15 cellular contexts compared by ENCODE assay signal in genomic region chr10:62005281-62005680, GRCh38.
DNase-seq lines count a peak whose midpoint lies in the region; ATAC-seq and TF ChIP-seq lines count a peak whose summit lies in the region.
"Had no signal": no experiment of that assay in that cellular context is flagged by ENCODE, and none has a peak within 500 bp of the region (broad histone marks: within the 10 kb centered on the region; RNA-seq: fewer than 3 reads in every experiment).

No MANE protein-coding gene starts in this region.

- H3K9ac ChIP-seq in BLaER1 treated with 17β-estradiol and CSF1 and Interleukin-3, amounts not matched to agents 10 nM and 100 nM, result no peak overlapping the region

- H3K4me2 ChIP-seq in BLaER1 treated with 17β-estradiol and CSF1 and Interleukin-3, amounts not matched to agents 10 nM and 100 nM, result peak overlapping the region in 7 of 11 experiments; percentile 6 to 61 (median 18); a peak in 7 of 22 replicates

- H3K9me3 ChIP-seq in BLaER1 treated with 17β-estradiol and CSF1 and Interleukin-3, amounts not matched to agents 10 nM and 100 nM (replicated peaks in 1 of 11), result no peaks in the 10 kb centered on the region; a peak in 4 of 22 replicates
- H3K9me3 ChIP-seq: ovary had no signal

- no peak for TF ChIP-seq CTCF in choroid plexus epithelial cell (conservative IDR thresholded peaks at IDR 0.05; ENCODE audit: low read depth, low read length)

- peak; percentile 46 for DNase-seq in HCEC 1CT
- peak; percentile 39 for DNase-seq in choroid plexus epithelial cell (ENCODE audit: low read depth)
- DNase-seq in skeletal muscle cell (ENCODE audit: low read depth), result peak; percentile 55
- DNase-seq in SHP77 (lab: John Stamatoyannopoulos, UW), result no peak
- DNase-seq in DMS53 (lab: John Stamatoyannopoulos, UW), result no peak
- no peak for DNase-seq in NCI-H524 treated with DMSO at 0.1 percent for 48 hours (lab: John Stamatoyannopoulos, UW)
- DNase-seq: activated CD8-positive, alpha-beta memory T cell treated with anti-CD3 and anti-CD28 coated beads for 24 hours; GOT3; Karpas-422; mesendoderm; NCI-H2081; ovary; SHP77 treated with DMSO at 0.1 percent for 48 hours had no signal

- peaks cover 90 to 99% (median 97%) of the 10 kb centered on the region in 11 experiments for H3K36me3 ChIP-seq in BLaER1 treated with 17β-estradiol and CSF1 and Interleukin-3, amounts not matched to agents 10 nM and 100 nM
- H3K36me3 ChIP-seq: ovary had no signal

- H4K20me1 ChIP-seq in BLaER1 treated with 17β-estradiol and CSF1 and Interleukin-3, amounts not matched to agents 10 nM and 100 nM, result peaks cover 0 to 65% (median 15%) of the 10 kb centered on the region in 11 experiments; a peak in 10 of 22 replicates

- ATAC-seq in GM21619 (IDR thresholded peaks at IDR 0.05; ENCODE audit: unreplicated experiment), result no peak

- no peak overlapping the region for H3K4me3 ChIP-seq in BLaER1 treated with 17β-estradiol and CSF1 and Interleukin-3, amounts not matched to agents 10 nM and 100 nM
- H3K4me3 ChIP-seq in choroid plexus epithelial cell (ENCODE audit: low read depth, low read length) (no peak overlapping the region), skeletal muscle cell (ENCODE audit: low read depth, low read length) (no peak overlapping the region)
- H3K4me3 ChIP-seq: ovary had no signal

- H3K27me3 ChIP-seq in BLaER1 treated with 17β-estradiol and CSF1 and Interleukin-3, amounts not matched to agents 10 nM and 100 nM, result no peaks in the 10 kb centered on the region
- H3K27me3 ChIP-seq: ovary had no signal

- peaks cover 24 to 97% (median 36%) of the 10 kb centered on the region in 10 experiments; a peak in 19 of 20 replicates for H3K4me1 ChIP-seq in BLaER1 treated with 17β-estradiol and CSF1 and Interleukin-3, amounts not matched to agents 10 nM and 100 nM

- peak overlapping the region in 10 of 11 experiments; percentile 7 to 48 (median 37); a peak in 13 of 22 replicates for H3K27ac ChIP-seq in BLaER1 treated with 17β-estradiol and CSF1 and Interleukin-3, amounts not matched to agents 10 nM and 100 nM
- H3K27ac ChIP-seq: ovary had no signal

Comparison
In these comparisons a context has a peak if more than half of its experiments do, and no peak if none do; other contexts are left out.
1. DNase-seq: peak in HCEC 1CT (single experiment), choroid plexus epithelial cell (single experiment) and skeletal muscle cell (single experiment); none in SHP77 (0 of 2), DMS53 (single experiment) and NCI-H524 treated with DMSO at 0.1 percent for 48 hours (single experiment).